Comparison of ENCODE assay signal across 1 cellular context in the genomic region with DNA sequence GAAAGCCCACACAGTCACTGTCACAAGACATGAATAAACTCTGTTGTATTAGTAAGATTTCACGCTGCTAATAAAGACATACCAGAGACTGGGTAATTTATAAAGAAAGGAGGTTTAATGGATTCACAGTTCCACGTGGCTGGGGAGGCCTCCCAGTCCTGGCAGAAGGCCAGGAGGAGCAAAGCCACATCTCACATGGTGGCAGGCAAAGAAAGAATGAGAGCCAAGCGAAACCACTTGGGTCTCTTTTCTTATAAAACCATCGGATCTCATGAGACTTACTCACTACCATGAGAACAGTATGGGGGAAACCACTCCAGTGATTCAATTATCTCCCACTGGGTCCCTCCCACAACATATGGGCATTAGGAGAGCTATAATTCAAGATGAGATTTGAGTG.
TF ChIP-seq lines count a peak whose summit lies in the region.

No MANE protein-coding gene starts in this region.

TF ChIP-seq in K562, 482 proteins besides CTCF, POLR2A, EP300 and RAD21 (continued from another document):
- TF ChIP-seq ATF4 (CRISPR knock-in tag; IDR thresholded peaks at IDR 0.05) = no peak
- TF ChIP-seq THAP7 (CRISPR knock-in tag; IDR thresholded peaks at IDR 0.05) = no peak
- no peak for TF ChIP-seq SRSF7 (optimal IDR thresholded peaks at IDR 0.05; ENCODE audit: low read depth, low read length)
- TF ChIP-seq, protein P1, sequence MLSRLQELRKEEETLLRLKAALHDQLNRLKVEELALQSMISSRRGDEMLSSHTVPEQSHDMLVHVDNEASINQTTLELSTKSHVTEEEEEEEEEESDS (CRISPR knock-in tag; IDR thresholded peaks at IDR 0.05) = no peak
- no peak for TF ChIP-seq JUN (IDR thresholded peaks at IDR 0.05; ENCODE audit: borderline replicate concordance, low read depth, low read length)
- TF ChIP-seq JUN (CRISPR knock-in tag; IDR thresholded peaks at IDR 0.05; ENCODE audit: borderline replicate concordance) = no peak
- no peak for TF ChIP-seq MBD2 (IDR thresholded peaks at IDR 0.05; ENCODE audit: borderline replicate concordance, low read depth)
- 0 out of 2 replicates have a peak, but pooled peaks have one; percentile 24 for TF ChIP-seq ZNF766 (CRISPR knock-in tag; conservative IDR thresholded peaks at IDR 0.05)
- TF ChIP-seq ZFPM2 (CRISPR knock-in tag; IDR thresholded peaks at IDR 0.05) = no peak
- TF ChIP-seq MEIS2 (IDR thresholded peaks at IDR 0.05; ENCODE audit: partially characterized antibody) = no peak
TF ChIP-seq in K562: peak in this region for 2.
